In the genomic region with DNA sequence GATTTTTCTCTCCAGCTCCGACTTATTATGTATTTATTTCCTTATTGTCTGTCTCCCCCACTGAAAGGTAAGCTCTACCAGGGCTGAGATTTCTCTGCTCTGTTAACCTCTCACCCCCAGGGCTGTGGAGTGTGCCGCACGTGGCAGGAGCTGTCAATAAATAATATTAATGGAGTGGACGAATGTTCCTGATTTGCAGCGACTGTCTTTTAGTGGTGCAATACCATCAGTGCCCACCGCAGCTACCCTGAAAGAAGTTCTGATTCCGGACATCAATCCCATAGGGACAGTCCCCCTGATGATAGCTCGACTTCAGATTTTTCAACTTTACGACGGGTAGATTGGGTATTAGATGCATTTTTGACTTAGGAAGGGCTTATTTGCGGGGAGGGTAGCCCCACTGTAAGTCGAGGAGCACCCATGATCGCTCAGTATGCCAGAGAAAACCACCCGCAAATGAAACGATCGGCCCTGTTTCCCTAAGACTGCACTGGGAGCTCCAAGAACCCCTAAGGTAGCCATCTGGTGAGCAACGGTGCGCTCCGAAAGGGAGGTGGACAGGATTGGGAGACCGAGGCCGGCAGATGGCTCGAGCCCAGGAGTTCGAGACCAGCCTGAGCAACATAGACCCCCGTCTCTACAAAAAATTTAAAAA, we compare ENCODE assay signal across 8 cellular contexts. TPM values are rescaled to one million over a fixed set of nuclear protein-coding genes. Genes with fewer than 3 reads are reported as not detected.
DNase-seq lines count a peak whose midpoint lies in the region; ATAC-seq, FAIRE-seq and TF ChIP-seq lines count a peak whose summit lies in the region.

No MANE protein-coding gene starts in this region.

- 31% methylated on average over 24 of the region's 24 CpGs for WGBS in thymus

- H3K9ac ChIP-seq in kidney (ENCODE audit: low read length in 2 of 2), result peak overlapping the region in 1 of 2 donors; percentile 59

- H3K27ac Mint-ChIP-seq in activated naive CD8-positive, alpha-beta T cell treated with anti-CD3 and anti-CD28 coated beads, Interleukin-2, amount 10 ng/mL, durations not matched to agents 7 days and 5 days, result peak overlapping the region; percentile 84

- H3K9me3 ChIP-seq in kidney (ENCODE audit: control insufficient read depth in 1 of 2, low read length in 2 of 2) (no peaks in the 10 kb centered on the region), thymus (ENCODE audit: control insufficient read depth) (no peaks in the 10 kb centered on the region)

- H3K27ac ChIP-seq in kidney (ENCODE audit: low read depth in 2 of 2, low read length in 2 of 2), result peak overlapping the region in 1 of 2 donors; percentile 85
- H3K27ac ChIP-seq in thymus (ENCODE audit: low read depth), result peak overlapping the region; percentile 49

- H3K27me3 Mint-ChIP-seq in activated naive CD8-positive, alpha-beta T cell treated with anti-CD3 and anti-CD28 coated beads, Interleukin-2, amount 10 ng/mL, durations not matched to agents 7 days and 5 days, result peaks cover 13% of the 10 kb centered on the region

- ATAC-seq in activated naive CD8-positive, alpha-beta T cell treated with anti-CD3 and anti-CD28 coated beads, Interleukin-2, amount 10 ng/mL, durations not matched to agents 7 days and 5 days (ENCODE audit: low read depth), result no peak
- no peak for ATAC-seq in GM21825 (IDR thresholded peaks at IDR 0.05; ENCODE audit: unreplicated experiment)

- H3K36me3 ChIP-seq in BJ (ENCODE audit: control insufficient read depth, insufficient read depth, low read length) (peaks cover 1% of the 10 kb centered on the region; the same call in 1 of the 2 replicates), kidney (ENCODE audit: control insufficient read depth in 1 of 2, insufficient read depth in 2 of 2, low read length in 2 of 2) (no peaks in the 10 kb centered on the region), thymus (ENCODE audit: control insufficient read depth, insufficient read depth) (peaks cover 4% of the 10 kb centered on the region)

- H3K4me1 Mint-ChIP-seq in activated naive CD8-positive, alpha-beta T cell treated with anti-CD3 and anti-CD28 coated beads, Interleukin-2, amount 10 ng/mL, durations not matched to agents 7 days and 5 days, result peaks cover 56% of the 10 kb centered on the region

- FAIRE-seq in kidney (lab: Jason Lieb, UNC), result no peak

- H3K27me3 ChIP-seq in BJ (ENCODE audit: control insufficient read depth, insufficient read depth, low read length), result peaks cover 10% of the 10 kb centered on the region
- peaks cover 5% of the 10 kb centered on the region for H3K27me3 ChIP-seq in thymus (ENCODE audit: control insufficient read depth, insufficient read depth)

- H3K36me3 Mint-ChIP-seq in activated naive CD8-positive, alpha-beta T cell treated with anti-CD3 and anti-CD28 coated beads, Interleukin-2, amount 10 ng/mL, durations not matched to agents 7 days and 5 days, result peaks cover 6% of the 10 kb centered on the region

- TF ChIP-seq CTCF in BJ (IDR thresholded peaks at IDR 0.05; ENCODE audit: insufficient read depth, low read depth, low read length), result no peak
- no peak for TF ChIP-seq CTCF in HFF-Myc (IDR thresholded peaks at IDR 0.05; ENCODE audit: low read depth, low read length, missing control alignments)
- TF ChIP-seq CTCF in kidney (IDR thresholded peaks at IDR 0.05; ENCODE audit: borderline replicate concordance, extremely low read depth, insufficient read depth), result no peak

- peak overlapping the region; percentile 80 for H3K4me3 ChIP-seq in BJ (ENCODE audit: low read depth, low read length)
- H3K4me3 ChIP-seq in HFF-Myc (replicated peaks; ENCODE audit: low read depth, low read length), result peak overlapping the region; percentile 74
- H3K4me3 ChIP-seq in kidney (ENCODE audit: low read length in 2 of 2), result peak overlapping the region; percentile 50 to 71
- peak overlapping the region; percentile 94 for H3K4me3 ChIP-seq in thymus (ENCODE audit: low read length)

- POLR2A ChIA-PET in BJ (lab: Charles Lee), result no interaction called here
- POLR2A ChIA-PET in activated naive CD8-positive, alpha-beta T cell treated with anti-CD3 and anti-CD28 coated beads, Interleukin-2, amount 10 ng/mL, durations not matched to agents 7 days and 5 days (lab: Charles Lee), result interaction anchor here (0.6 to 2.6 kb wide), 7 partner anchors 8 to 430 kb away, joined by 3 to 11 read pairs (median 7); a partner anchor contains a TSS

- no peaks in the 10 kb centered on the region for H3K9me3 Mint-ChIP-seq in activated naive CD8-positive, alpha-beta T cell treated with anti-CD3 and anti-CD28 coated beads, Interleukin-2, amount 10 ng/mL, durations not matched to agents 7 days and 5 days

- intact Hi-C loops in kidney (cut with DNase I), result no loop called here

- peak overlapping the region; percentile 88 for H3K4me3 Mint-ChIP-seq in activated naive CD8-positive, alpha-beta T cell treated with anti-CD3 and anti-CD28 coated beads, Interleukin-2, amount 10 ng/mL, durations not matched to agents 7 days and 5 days

- CTCF ChIA-PET in BJ (lab: Yijun Ruan, JAX), result interaction anchor here (2.0 to 2.4 kb wide), 3 partner anchors 12 to 123 kb away, joined by 5 to 20 read pairs (median 16); no protein-coding TSS in a partner anchor

- DNase-seq in BJ (ENCODE audit: low read depth) (no peak), HFF-Myc (ENCODE audit: extremely low read depth, low read depth) (no peak), kidney (peak; percentile 19), NCI-H1930 (lab: John Stamatoyannopoulos, UW) (no peak)
- no peak for DNase-seq in activated naive CD8-positive, alpha-beta T cell treated with anti-CD3 and anti-CD28 coated beads, Interleukin-2, amount 10 ng/mL, durations not matched to agents 7 days and 5 days
- DNase-seq in stimulated activated CD4-positive, alpha-beta T cell treated with anti-CD3 and anti-CD28 coated beads, Interleukin-2, amount 100 ng/mL, for 48 hours, result no peak

- H3K4me1 ChIP-seq in kidney (ENCODE audit: control insufficient read depth in 1 of 2, insufficient read depth in 1 of 2, low read depth in 1 of 2, low read length in 2 of 2), result peaks cover 9 to 13% of the 10 kb centered on the region in 2 donors
- H3K4me1 ChIP-seq in thymus (ENCODE audit: control insufficient read depth, insufficient read depth, low read length), result peaks cover 26% of the 10 kb centered on the region

RNA-seq across cellular contexts. Expression of a gene that starts 1.0 kb away (rescaled TPM):
- polyA plus RNA-seq in BJ (2011; rRNA removed) (27.6 and 31.2 TPM in 2 replicates), kidney (ENCODE audit: insufficient read depth, low read depth, low replicate concordance) (34.8 TPM), thymus (29.3 TPM)
- 24.8 and 26.9 TPM in 2 replicates for polyA minus RNA-seq in BJ (2011; rRNA and poly(A)+ RNA removed)
- total RNA-seq in activated naive CD8-positive, alpha-beta T cell treated with anti-CD3 and anti-CD28 coated beads, Interleukin-2, amount 10 ng/mL, durations not matched to agents 7 days and 5 days, result 10 to 100 TPM; 39.9 to 45.6 TPM
- total RNA-seq in kidney, result 28.3 TPM
